Comparison of ENCODE assay signal across 11 cellular contexts in the genomic region with DNA sequence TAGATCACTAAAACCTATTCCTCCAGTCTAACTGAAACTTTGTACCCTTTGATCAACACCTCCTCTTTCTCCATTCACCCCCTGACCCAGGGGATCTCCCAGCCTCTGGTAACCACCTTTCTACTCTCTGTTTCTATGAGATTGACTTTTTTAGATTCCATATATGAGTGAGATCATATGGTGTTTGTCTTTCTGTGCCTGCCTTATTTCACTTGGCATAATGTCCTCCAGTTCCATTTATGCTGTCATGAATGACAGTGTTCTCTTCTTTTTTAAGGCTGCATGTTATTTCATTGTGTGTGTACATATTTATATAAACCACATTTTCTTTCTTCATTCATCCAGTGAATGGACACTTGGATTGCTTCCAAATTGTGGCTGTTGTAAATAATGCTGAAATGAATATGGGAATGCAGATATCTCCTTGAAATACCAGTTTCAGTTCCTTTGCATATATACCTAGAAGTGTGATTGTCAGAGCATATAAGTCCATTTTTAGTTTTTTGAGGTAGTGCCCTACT. TPM values are rescaled to one million over a fixed set of nuclear protein-coding genes. Genes with fewer than 3 reads are reported as not detected.
DNase-seq lines count a peak whose midpoint lies in the region; ATAC-seq, FAIRE-seq and TF ChIP-seq lines count a peak whose summit lies in the region.
"Had no signal": no experiment of that assay in that cellular context is flagged by ENCODE, and none has a peak within 500 bp of the region (broad histone marks: within the 10 kb centered on the region; RNA-seq: fewer than 3 reads in every experiment).

No MANE protein-coding gene starts in this region.

- no peak overlapping the region for H3K27ac ChIP-seq in caudate nucleus (ENCODE audit: low read depth, low read length)

- TF ChIP-seq CTCF in cardiac fibroblast (IDR thresholded peaks at IDR 0.05; ENCODE audit: low read depth, low read length) (no peak), D721Med (IDR thresholded peaks at IDR 0.05; ENCODE audit: insufficient read depth, missing control alignments) (no peak), HFFc6 (IDR thresholded peaks at IDR 0.05) (no peak)

- H3K9me3 Mint-ChIP-seq in HFFc6 = no peaks in the 10 kb centered on the region
- H3K9me3 Mint-ChIP-seq: central memory CD8-positive, alpha-beta T cell had no signal

- ATAC-seq in GM18858 (IDR thresholded peaks at IDR 0.05; ENCODE audit: unreplicated experiment) = peak; percentile 93
- ATAC-seq in GM21360 (IDR thresholded peaks at IDR 0.05; ENCODE audit: unreplicated experiment) = peak; percentile 77
- ATAC-seq in HG03175 (IDR thresholded peaks at IDR 0.05; ENCODE audit: unreplicated experiment) = peak; percentile 76
- ATAC-seq: T-helper 17 cell had no signal

- H3K4me3 ChIP-seq in cardiac fibroblast (replicated peaks in 1 of 2; ENCODE audit: low read depth in 2 of 2, low read length in 2 of 2) = no peak overlapping the region

- H3K36me3 Mint-ChIP-seq in HFFc6 (ENCODE audit: low read depth) = peaks cover 44% of the 10 kb centered on the region

- DNase-seq in cardiac fibroblast (ENCODE audit: low read depth in 2 of 2) = peak; percentile 22 to 36
- no peak for DNase-seq in NCI-H128 (lab: John Stamatoyannopoulos, UW; ENCODE audit: unreplicated experiment)
- DNase-seq in D721Med (ENCODE audit: insufficient read length, low spot score) = no peak
- no peak for DNase-seq in HFFc6
- no peak for DNase-seq in caudate nucleus (lab: John Stamatoyannopoulos, UW)
- DNase-seq: T-helper 17 cell had no signal

- no peak overlapping the region for H3K27ac Mint-ChIP-seq in HFFc6

- no peaks in the 10 kb centered on the region for H3K27me3 Mint-ChIP-seq in HFFc6 (ENCODE audit: insufficient read depth)
- H3K27me3 Mint-ChIP-seq: central memory CD8-positive, alpha-beta T cell; T-helper 17 cell had no signal

- peaks cover 6% of the 10 kb centered on the region for H3K4me1 Mint-ChIP-seq in HFFc6 (ENCODE audit: low read depth)

- no peak for FAIRE-seq in D721Med (lab: Jason Lieb, UNC)
- FAIRE-seq: keratinocyte had no signal

- no peak overlapping the region for H3K4me3 Mint-ChIP-seq in HFFc6
- H3K4me3 Mint-ChIP-seq: central memory CD8-positive, alpha-beta T cell; T-helper 17 cell had no signal

RNA-seq across cellular contexts. Expression of a gene that starts 57.7 kb away (rescaled TPM):
- 1 to 10 TPM; 5.7 to 7.6 (median 6.8) TPM for total RNA-seq in HFFc6 (2021; fragmentation: NEBNext Ultra II Directional; extraction: Animal tissue kit (Norgen Biotek cat#: 25700))

Comparison
In these comparisons a context has a peak if more than half of its experiments do, and no peak if none do; other contexts are left out.
1. DNase-seq: peak in cardiac fibroblast (2 of 2); none in NCI-H128 (single experiment), D721Med (single experiment), HFFc6 (single experiment) and caudate nucleus (0 of 61).
2. Peak in every context shown above with its lines, with median percentiles within 50 percentile points of each other: ATAC-seq.